Comparison of ENCODE assay signal across 4 cellular contexts in the genomic region with DNA sequence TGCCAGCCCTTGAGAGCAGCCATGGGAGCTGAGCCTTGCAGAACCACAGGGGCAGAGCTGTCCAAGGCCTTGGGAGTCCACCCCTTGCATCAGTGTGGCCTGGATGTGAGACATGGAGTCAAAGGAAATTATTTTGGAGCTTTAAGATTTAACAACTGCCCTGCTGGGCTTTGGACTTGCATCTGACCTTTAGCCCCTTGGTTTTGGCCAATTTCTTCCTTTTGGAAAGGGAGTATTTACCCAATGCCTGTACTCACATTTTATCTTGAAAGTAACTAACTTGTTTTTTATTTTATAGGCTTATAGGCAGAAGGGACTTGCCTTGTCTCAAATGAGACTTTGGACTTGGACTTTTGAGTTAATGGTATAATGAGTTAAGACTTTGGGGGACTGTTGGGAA.
DNase-seq lines count a peak whose midpoint lies in the region; ATAC-seq and TF ChIP-seq lines count a peak whose summit lies in the region.
"Not testable (repeated sequence)": the region's sequence is repeated elsewhere in the genome, so short reads cannot be mapped to it uniquely, and the experiment has no call there.

No MANE protein-coding gene starts in this region.

- not testable (repeated sequence) for H3K36me3 Mint-ChIP-seq in activated CD4-positive, alpha-beta T cell treated with anti-CD3 and anti-CD28 coated beads, Interleukin-2, amount 10 ng/mL, durations not matched to agents 7 days and 5 days (ENCODE audit: low read depth)

- CTCF ChIA-PET in activated CD4-positive, alpha-beta T cell treated with anti-CD3 and anti-CD28 coated beads, Interleukin-2, amount 10 ng/mL, durations not matched to agents 7 days and 5 days (lab: Charles Lee): not testable (repeated sequence)

- TF ChIP-seq CTCF in liver (IDR thresholded peaks at IDR 0.05; ENCODE audit: low read depth, low read length, missing input control): not testable (repeated sequence)

- H3K9ac ChIP-seq in liver (ENCODE audit: low read depth in 1 of 2, low read length in 2 of 2): not testable (repeated sequence)

- H3K27ac ChIP-seq in liver (ENCODE audit: low read depth in 1 of 2, low read length in 2 of 2): not testable (repeated sequence)

- not testable (repeated sequence) for H3K4me1 Mint-ChIP-seq in activated CD4-positive, alpha-beta T cell treated with anti-CD3 and anti-CD28 coated beads, Interleukin-2, amount 10 ng/mL, durations not matched to agents 7 days and 5 days

- TF ChIP-seq RAD21 in liver (IDR thresholded peaks at IDR 0.05): peak in 1 of 2 donors; percentile 10

- peak overlapping the region; percentile 2 for H3K27ac Mint-ChIP-seq in activated CD4-positive, alpha-beta T cell treated with anti-CD3 and anti-CD28 coated beads, Interleukin-2, amount 10 ng/mL, durations not matched to agents 7 days and 5 days

- POLR2A ChIA-PET in activated CD4-positive, alpha-beta T cell treated with anti-CD3 and anti-CD28 coated beads, Interleukin-2, amount 10 ng/mL, durations not matched to agents 7 days and 5 days (lab: Charles Lee): not testable (repeated sequence)

- H3K27me3 Mint-ChIP-seq in activated CD4-positive, alpha-beta T cell treated with anti-CD3 and anti-CD28 coated beads, Interleukin-2, amount 10 ng/mL, durations not matched to agents 7 days and 5 days: not testable (repeated sequence)

- H3K4me3 ChIP-seq in liver (ENCODE audit: low read depth in 1 of 3, low read length in 3 of 3): not testable (repeated sequence)

- DNase-seq in activated CD4-positive, alpha-beta T cell treated with anti-CD3 and anti-CD28 coated beads, Interleukin-2, amount 10 ng/mL, durations not matched to agents 7 days and 5 days; left colon; left lobe of liver (ENCODE audit: low spot score): not testable (repeated sequence)

- not testable (repeated sequence) for H3K9me3 Mint-ChIP-seq in activated CD4-positive, alpha-beta T cell treated with anti-CD3 and anti-CD28 coated beads, Interleukin-2, amount 10 ng/mL, durations not matched to agents 7 days and 5 days

- H3K36me3 ChIP-seq in liver (ENCODE audit: control insufficient read depth in 4 of 4, insufficient read depth in 3 of 4, low read depth in 1 of 4, low read length in 3 of 4): not testable (repeated sequence)

- H3K9me3 ChIP-seq in liver (ENCODE audit: control insufficient read depth in 4 of 4, low read length in 3 of 4): peaks cover 0 to 16% (median 10%) of the 10 kb centered on the region in 4 donors

- not testable (repeated sequence) for H3K4me3 Mint-ChIP-seq in activated CD4-positive, alpha-beta T cell treated with anti-CD3 and anti-CD28 coated beads, Interleukin-2, amount 10 ng/mL, durations not matched to agents 7 days and 5 days

- peak; percentile 40 for ATAC-seq in left colon
- ATAC-seq in left lobe of liver: peak; percentile 46

- intact Hi-C loops in left colon (cut with DNase I, micrococcal nuclease): not testable (repeated sequence)

- H3K27me3 ChIP-seq in liver (ENCODE audit: control insufficient read depth in 4 of 4, insufficient read depth in 4 of 4, low read length in 3 of 4): not testable (repeated sequence)

- not testable (repeated sequence) for H3K4me1 ChIP-seq in liver (ENCODE audit: control insufficient read depth in 4 of 4, insufficient read depth in 4 of 4, low read length in 3 of 4)

TF ChIP-seq in liver, 16 proteins besides CTCF, POLR2A, EP300 and RAD21:
- TF ChIP-seq RXRA (IDR thresholded peaks at IDR 0.05) (peak in 1 of 2 donors; percentile 8), HNF4A (conservative IDR thresholded peaks at IDR 0.05) (peak; percentile 64 to 66)
TF ChIP-seq in liver: peak in this region for 2; not testable (repeated sequence) for 14.
